In the genomic region with DNA sequence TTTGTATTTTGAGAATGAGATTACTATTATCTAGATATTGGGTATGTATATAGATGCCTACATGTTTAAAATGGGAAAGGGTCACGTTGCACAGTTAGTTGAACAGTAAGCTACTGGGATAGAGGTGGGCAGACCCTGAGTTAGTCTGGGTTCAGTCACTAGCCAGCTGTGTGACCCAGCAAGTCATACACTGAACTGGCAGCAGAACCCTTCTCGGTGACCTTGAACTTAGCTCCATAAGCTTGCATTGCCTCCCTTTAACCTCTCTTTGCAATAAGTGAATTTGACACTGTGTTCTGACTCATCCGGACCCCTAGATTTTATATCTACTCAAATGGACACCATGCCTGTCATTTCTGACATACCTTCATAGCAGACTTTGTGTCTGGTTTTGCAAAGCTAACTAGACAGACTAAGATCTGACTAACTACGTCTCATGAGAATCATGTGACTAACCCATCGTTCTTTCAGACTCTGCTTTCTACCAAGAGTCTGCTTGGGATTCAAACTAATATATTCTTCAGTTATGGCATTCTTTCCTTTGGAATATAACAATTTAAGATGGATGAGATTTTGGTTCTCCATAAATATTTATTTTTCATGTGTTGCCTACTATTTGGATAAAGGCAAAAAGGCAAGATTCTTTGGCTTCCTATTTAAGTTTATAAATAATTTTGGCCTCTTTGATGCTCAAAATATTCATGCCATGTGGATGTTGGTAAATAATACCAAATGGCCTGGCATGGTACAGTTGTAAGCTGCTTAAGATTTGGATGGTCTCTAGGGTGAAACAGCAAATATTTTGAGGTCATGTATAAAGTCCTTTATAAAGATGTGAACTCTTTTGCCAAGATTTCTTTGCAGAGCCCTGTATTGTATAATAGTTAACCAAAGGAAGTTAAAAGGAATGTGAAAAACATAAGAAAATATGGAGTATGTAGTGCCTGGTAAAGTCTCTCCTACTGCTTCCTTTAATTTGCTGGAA, we compare ENCODE assay signal across 1 cellular context.
A peak's percentile ranks its signal among the peaks of the same experiment; 100 is the strongest.
TF ChIP-seq lines count a peak whose summit lies in the region.

No MANE protein-coding gene starts in this region.

TF ChIP-seq in HepG2, 621 proteins besides CTCF, POLR2A, EP300 and RAD21 (continued from another document):
- TF ChIP-seq, protein P1, sequence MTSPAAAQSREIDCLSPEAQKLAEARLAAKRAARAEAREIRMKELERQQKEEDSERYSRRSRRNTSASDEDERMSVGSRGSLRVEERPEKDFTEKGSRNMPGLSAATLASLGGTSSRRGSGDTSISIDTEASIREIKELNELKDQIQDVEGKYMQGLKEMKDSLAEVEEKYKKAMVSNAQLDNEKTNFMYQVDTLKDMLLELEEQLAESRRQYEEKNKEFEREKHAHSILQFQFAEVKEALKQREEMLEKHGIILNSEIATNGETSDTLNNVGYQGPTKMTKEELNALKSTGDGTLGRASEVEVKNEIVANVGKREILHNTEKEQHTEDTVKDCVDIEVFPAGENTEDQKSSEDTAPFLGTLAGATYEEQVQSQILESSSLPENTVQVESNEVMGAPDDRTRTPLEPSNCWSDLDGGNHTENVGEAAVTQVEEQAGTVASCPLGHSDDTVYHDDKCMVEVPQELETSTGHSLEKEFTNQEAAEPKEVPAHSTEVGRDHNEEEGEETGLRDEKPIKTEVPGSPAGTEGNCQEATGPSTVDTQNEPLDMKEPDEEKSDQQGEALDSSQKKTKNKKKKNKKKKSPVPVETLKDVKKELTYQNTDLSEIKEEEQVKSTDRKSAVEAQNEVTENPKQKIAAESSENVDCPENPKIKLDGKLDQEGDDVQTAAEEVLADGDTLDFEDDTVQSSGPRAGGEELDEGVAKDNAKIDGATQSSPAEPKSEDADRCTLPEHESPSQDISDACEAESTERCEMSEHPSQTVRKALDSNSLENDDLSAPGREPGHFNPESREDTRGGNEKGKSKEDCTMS (CRISPR knock-in tag; conservative IDR thresholded peaks at IDR 0.05) = no peak
- TF ChIP-seq HNRNPUL1 (IDR thresholded peaks at IDR 0.05; ENCODE audit: low read depth, low read length) (no peak), KLF9 (CRISPR knock-in tag; IDR thresholded peaks at IDR 0.05; ENCODE audit: low read depth) (no peak), CBX1 (IDR thresholded peaks at IDR 0.05; ENCODE audit: low read depth) (no peak), ZNF883 (CRISPR knock-in tag; IDR thresholded peaks at IDR 0.05; ENCODE audit: not compliant biosample characterization) (no peak), HNF4A (CRISPR knock-in tag; IDR thresholded peaks at IDR 0.05) (peak; percentile 36; the same call in 1 of the 2 replicates), SRY (CRISPR knock-in tag; IDR thresholded peaks at IDR 0.05) (no peak), TCF7L2 (IDR thresholded peaks at IDR 0.05; ENCODE audit: low read depth, low read length) (no peak), MAZ (IDR thresholded peaks at IDR 0.05; ENCODE audit: borderline replicate concordance, low read depth, low read length) (no peak), MAZ (CRISPR knock-in tag; IDR thresholded peaks at IDR 0.05; ENCODE audit: low read depth) (no peak), ELF4 (CRISPR knock-in tag; IDR thresholded peaks at IDR 0.05; ENCODE audit: borderline replicate concordance) (no peak), SOX5 (CRISPR knock-in tag; IDR thresholded peaks at IDR 0.05; ENCODE audit: borderline replicate concordance) (no peak), ZNF776 (CRISPR knock-in tag; IDR thresholded peaks at IDR 0.05) (no peak), KMT2A (CRISPR knock-in tag; IDR thresholded peaks at IDR 0.05) (no peak), HMGA1 (CRISPR knock-in tag; conservative IDR thresholded peaks at IDR 0.05) (no peak)
- TF ChIP-seq, protein P2, sequence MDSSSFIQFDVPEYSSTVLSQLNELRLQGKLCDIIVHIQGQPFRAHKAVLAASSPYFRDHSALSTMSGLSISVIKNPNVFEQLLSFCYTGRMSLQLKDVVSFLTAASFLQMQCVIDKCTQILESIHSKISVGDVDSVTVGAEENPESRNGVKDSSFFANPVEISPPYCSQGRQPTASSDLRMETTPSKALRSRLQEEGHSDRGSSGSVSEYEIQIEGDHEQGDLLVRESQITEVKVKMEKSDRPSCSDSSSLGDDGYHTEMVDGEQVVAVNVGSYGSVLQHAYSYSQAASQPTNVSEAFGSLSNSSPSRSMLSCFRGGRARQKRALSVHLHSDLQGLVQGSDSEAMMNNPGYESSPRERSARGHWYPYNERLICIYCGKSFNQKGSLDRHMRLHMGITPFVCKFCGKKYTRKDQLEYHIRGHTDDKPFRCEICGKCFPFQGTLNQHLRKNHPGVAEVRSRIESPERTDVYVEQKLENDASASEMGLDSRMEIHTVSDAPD (CRISPR knock-in tag; IDR thresholded peaks at IDR 0.05) = no peak
